Comparison of ENCODE assay signal across 27 cellular contexts in the genomic region with DNA sequence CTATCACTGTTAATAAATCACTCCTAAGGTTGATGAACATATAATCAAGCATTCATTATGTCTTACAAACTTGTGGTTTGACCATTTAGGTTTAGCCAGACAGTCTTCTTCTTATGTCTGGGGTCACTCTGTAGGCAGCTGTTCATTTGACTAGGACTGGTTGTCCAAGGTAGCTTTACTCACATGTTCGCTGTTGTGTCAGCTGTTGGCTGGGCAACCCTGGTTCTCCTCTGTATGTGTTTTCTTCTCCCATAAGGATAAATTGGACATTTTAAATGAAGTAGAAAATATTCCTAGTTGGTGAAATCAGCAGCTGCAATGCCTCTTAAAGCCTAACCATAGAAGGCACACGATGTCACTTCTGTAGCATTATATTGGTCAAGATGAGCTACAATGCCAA.
"Had no signal": no experiment of that assay in that cellular context is flagged by ENCODE, and none has a peak within 500 bp of the region (broad histone marks: within the 10 kb centered on the region; RNA-seq: fewer than 3 reads in every experiment).

No MANE protein-coding gene starts in this region.

- DNase-seq: activated B cell treated with CpG ODN at 0.5 μM for 24 hours; activated CD4-positive, alpha-beta memory T cell treated with anti-CD3 and anti-CD28 coated beads for 36 hours; activated CD4-positive, alpha-beta T cell treated with anti-CD3 and anti-CD28 coated beads for 4 hours; activated CD4-positive, alpha-beta T cell treated with anti-CD3 and anti-CD28 coated beads, Interleukin-2, amount 10 ng/mL, durations not matched to agents 24 days and 14 days; activated CD4-positive, alpha-beta T cell treated with anti-CD3 and anti-CD28 coated beads, Interleukin-2, amount 50 U/mL, for 1 hour; activated CD4-positive, alpha-beta T cell treated with anti-CD3 and anti-CD28 coated beads, Interleukin-2, amount 50 U/mL, for 4 hours; activated CD4-positive, CD25-positive, alpha-beta regulatory T cell treated with anti-CD3 and anti-CD28 coated beads, Interleukin-2, amount 50 U/mL, for 72 hours; activated CD8-positive, alpha-beta memory T cell treated with anti-CD3 and anti-CD28 coated beads, Interleukin-2, amount 50 U/mL, for 4 hours; activated CD8-positive, alpha-beta T cell treated with anti-CD3 and anti-CD28 coated beads for 36 hours; activated effector memory CD4-positive, alpha-beta T cell treated with anti-CD3 and anti-CD28 coated beads, Interleukin-2, amount 50 U/mL, for 16 hours; activated gamma-delta T cell treated with Interleukin-2 at 50 U/mL for 16 hours; activated naive CD4-positive, alpha-beta T cell; activated naive CD4-positive, alpha-beta T cell treated with anti-CD3 and anti-CD28 coated beads for 36 hours; activated naive CD4-positive, alpha-beta T cell treated with anti-CD3 and anti-CD28 coated beads, Interleukin-2, amount 50 U/mL, for 16 hours; activated naive CD8-positive, alpha-beta T cell treated with anti-CD3 and anti-CD28 coated beads for 36 hours; activated T-cell treated with anti-CD3 and anti-CD28 coated beads for 4 hours; activated T-cell treated with anti-CD3 and anti-CD28 coated beads, Interleukin-2, amount 50 U/mL, for 1 hour; activated T-cell treated with anti-CD3 and anti-CD28 coated beads, Interleukin-2, amount 50 U/mL, for 4 hours; activated T-cell treated with anti-CD3 and anti-CD28 coated beads, Interleukin-2, amount 50 U/mL, for 72 hours; adrenal gland; amniotic stem cell; aorta; body of pancreas; brain microvascular endothelial cell; central memory CD4-positive, alpha-beta T cell; T-helper 2 cell; T-helper 9 cell had no signal
